In the genomic region with DNA sequence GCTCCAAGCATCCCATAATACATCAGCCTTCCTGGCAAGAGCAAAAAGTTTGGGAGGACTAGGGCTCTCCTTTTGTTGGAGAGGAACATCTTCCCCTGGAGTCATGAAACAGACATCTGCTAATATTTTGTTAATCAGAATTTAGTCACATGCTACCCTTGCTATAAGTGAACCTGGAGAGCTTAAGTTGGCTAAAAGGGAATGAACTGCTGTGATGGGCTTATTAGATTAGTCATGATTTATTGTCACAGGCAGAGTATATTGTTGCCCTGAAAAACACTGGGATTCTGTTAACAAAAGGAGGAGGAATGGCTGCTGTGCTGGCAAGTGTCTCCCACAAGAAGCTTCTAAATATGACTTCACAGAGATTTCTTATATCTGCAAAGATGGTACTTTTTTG, we compare ENCODE assay signal across 1 cellular context.
TF ChIP-seq lines count a peak whose summit lies in the region.

No MANE protein-coding gene starts in this region.

TF ChIP-seq in IMR-90, 13 proteins besides CTCF, POLR2A, EP300 and RAD21:
- TF ChIP-seq SMC3 (IDR thresholded peaks at IDR 0.05; ENCODE audit: low read depth, low read length) (no peak), FOS (IDR thresholded peaks at IDR 0.05; ENCODE audit: low read depth, low read length) (no peak), MAZ (IDR thresholded peaks at IDR 0.05; ENCODE audit: borderline replicate concordance, low read depth, low read length) (no peak)
